8 cellular contexts compared by ENCODE assay signal in the genomic region with DNA sequence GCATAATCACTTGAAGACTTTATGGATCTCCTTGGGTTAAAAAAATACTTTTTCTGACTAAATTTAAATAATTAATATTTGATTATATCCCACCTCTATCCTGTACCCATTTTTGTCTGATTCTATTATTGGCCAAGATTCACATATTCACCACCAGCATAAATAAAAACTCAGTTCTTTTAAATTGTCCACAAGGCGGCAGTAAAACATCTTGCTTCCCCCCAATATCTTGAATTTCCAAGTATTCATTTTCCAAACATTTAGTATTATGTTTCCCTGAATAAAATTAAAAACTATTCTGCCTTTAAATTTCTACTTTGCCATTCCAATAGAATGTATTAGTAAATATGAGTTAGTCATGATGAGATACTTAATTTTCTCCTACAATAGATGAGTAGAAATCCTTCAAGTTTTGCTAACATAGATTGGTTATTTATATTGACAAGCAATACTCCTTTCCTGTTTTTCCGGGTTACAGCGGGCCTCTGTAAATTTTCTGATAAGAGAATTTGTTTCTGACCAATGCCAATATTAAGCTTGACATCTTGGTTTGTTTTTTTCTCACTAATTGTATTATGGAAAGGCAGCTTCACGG.
DNase-seq lines count a peak whose midpoint lies in the region; ATAC-seq and TF ChIP-seq lines count a peak whose summit lies in the region.

No MANE protein-coding gene starts in this region.

- H3K9me3 ChIP-seq in SK-N-MC (ENCODE audit: low read depth, low read length): no peaks in the 10 kb centered on the region
- no peaks in the 10 kb centered on the region for H3K9me3 ChIP-seq in tibial artery

- H3K27me3 Mint-ChIP-seq in stimulated activated memory B cell treated with anti-CD40 and anti-IgM and Interleukin-4, amounts not matched to agents 10 μg/mL and 1 μg/mL and 100 μg/mL, for 72 hours: no peaks in the 10 kb centered on the region

- H3K4me1 ChIP-seq in tibial artery: peaks cover 0 to 8% (median 2%) of the 10 kb centered on the region in 4 donors

- H3K36me3 ChIP-seq in SK-N-MC (ENCODE audit: insufficient read depth, low read length) (no peaks in the 10 kb centered on the region), tibial artery (no peaks in the 10 kb centered on the region)

- H3K9me3 Mint-ChIP-seq in stimulated activated memory B cell treated with anti-CD40 and anti-IgM and Interleukin-4, amounts not matched to agents 10 μg/mL and 1 μg/mL and 100 μg/mL, for 72 hours: no peaks in the 10 kb centered on the region

- ATAC-seq in GM21619 (IDR thresholded peaks at IDR 0.05; ENCODE audit: unreplicated experiment): no peak
- ATAC-seq in stimulated activated memory B cell treated with anti-CD40 and anti-IgM and Interleukin-4, amounts not matched to agents 10 μg/mL and 1 μg/mL and 100 μg/mL, for 72 hours: no peak

- no peaks in the 10 kb centered on the region for H3K36me3 Mint-ChIP-seq in stimulated activated memory B cell treated with anti-CD40 and anti-IgM and Interleukin-4, amounts not matched to agents 10 μg/mL and 1 μg/mL and 100 μg/mL, for 72 hours

- no peak overlapping the region for H3K9ac ChIP-seq in SK-N-MC (ENCODE audit: insufficient read length)

- H3K27ac ChIP-seq in 22Rv1 (no peak overlapping the region), SK-N-MC (no peak overlapping the region), tibial artery (no peak overlapping the region)

- DNase-seq in GM12864 (ENCODE audit: low read depth): no peak
- peak; percentile 37 for DNase-seq in SK-N-MC (ENCODE audit: low read depth, low spot score)
- peak; percentile 35 for DNase-seq in globus pallidus (ENCODE audit: low spot score)
- DNase-seq in tibial artery: no peak
- DNase-seq in cardiac septum (ENCODE audit: low spot score): no peak

- no peaks in the 10 kb centered on the region for H3K4me1 Mint-ChIP-seq in stimulated activated memory B cell treated with anti-CD40 and anti-IgM and Interleukin-4, amounts not matched to agents 10 μg/mL and 1 μg/mL and 100 μg/mL, for 72 hours

- H3K27me3 ChIP-seq in tibial artery: no peaks in the 10 kb centered on the region

- H3K4me3 ChIP-seq in GM12864 (ENCODE audit: low read depth, low read length) (no peak overlapping the region), SK-N-MC (no peak overlapping the region), tibial artery (no peak overlapping the region)

- TF ChIP-seq CTCF in 22Rv1 (IDR thresholded peaks at IDR 0.05): peak; percentile 81
- TF ChIP-seq CTCF in GM12864 (IDR thresholded peaks at IDR 0.05; ENCODE audit: low read depth, low read length, missing control alignments): peak; percentile 18
- peak; percentile 46 to 52 for TF ChIP-seq CTCF in tibial artery (IDR thresholded peaks at IDR 0.05)

- intact Hi-C loops in tibial artery (cut with DNase I; ENCODE audit: low total_unique reads) (loop anchor here (5.0 kb wide), 1 partner anchor 1121 kb away; no protein-coding TSS in a partner anchor), cardiac septum (cut with DNase I) (loop anchor here (5.0 kb wide), 1 partner anchor 1121 kb away; no protein-coding TSS in a partner anchor)

- H3K27ac Mint-ChIP-seq in stimulated activated memory B cell treated with anti-CD40 and anti-IgM and Interleukin-4, amounts not matched to agents 10 μg/mL and 1 μg/mL and 100 μg/mL, for 72 hours: no peak overlapping the region

- H3K4me3 Mint-ChIP-seq in stimulated activated memory B cell treated with anti-CD40 and anti-IgM and Interleukin-4, amounts not matched to agents 10 μg/mL and 1 μg/mL and 100 μg/mL, for 72 hours: no peak overlapping the region

Comparison
In these comparisons a context has a peak if more than half of its experiments do, and no peak if none do; other contexts are left out.
1. CTCF ChIP-seq: peak in every context shown above with its lines; median percentile 81 in 22Rv1; 49 in tibial artery; 18 in GM12864.
2. DNase-seq: peak in SK-N-MC (single experiment) and globus pallidus (single experiment); none in GM12864 (single experiment), tibial artery (0 of 2) and cardiac septum (single experiment).